27 cellular contexts compared by ENCODE assay signal in the genomic region with DNA sequence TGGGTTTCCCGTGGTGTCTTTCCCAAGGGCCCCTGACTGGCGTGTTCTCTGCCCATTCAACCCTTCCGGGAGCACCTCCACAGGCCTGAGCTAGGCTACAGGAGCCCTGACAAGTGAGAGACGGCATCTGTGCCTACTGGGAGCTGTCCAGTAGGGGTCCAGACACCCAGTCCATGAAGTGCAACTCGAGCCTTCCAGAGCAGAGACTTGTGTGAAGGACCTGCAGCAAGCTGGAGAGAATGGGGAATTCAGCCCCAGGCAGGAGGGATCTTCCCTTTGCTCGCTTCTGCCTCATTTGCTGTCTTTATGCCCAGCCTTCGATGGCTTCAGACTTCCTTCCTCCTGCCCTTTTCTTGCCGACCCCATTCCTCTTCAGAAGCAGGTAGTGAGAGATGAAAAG.
DNase-seq lines count a peak whose midpoint lies in the region; ATAC-seq and TF ChIP-seq lines count a peak whose summit lies in the region.
"Had no signal": no experiment of that assay in that cellular context is flagged by ENCODE, and none has a peak within 500 bp of the region (broad histone marks: within the 10 kb centered on the region; RNA-seq: fewer than 3 reads in every experiment).

No MANE protein-coding gene starts in this region.

- H2BK5ac ChIP-seq in H9 (ENCODE audit: insufficient read length, low read length) = no peak overlapping the region

- H4K20me1 ChIP-seq in H9 (ENCODE audit: control insufficient read depth, insufficient read depth, insufficient read length) = no peaks in the 10 kb centered on the region

- H3K56ac ChIP-seq in H9 (ENCODE audit: insufficient read length, low read depth, low read length) = no peak overlapping the region

- H2BK15ac ChIP-seq in H9 (ENCODE audit: low read depth, low read length) = no peak overlapping the region

- no peak overlapping the region for H3K23ac ChIP-seq in H9 (ENCODE audit: insufficient read length, low read depth, low read length)

- H3K27ac ChIP-seq in H9 (ENCODE audit: insufficient read length, low read depth, low read length) = no peak overlapping the region
- H3K27ac ChIP-seq: 22Rv1, SJCRH30, skin epidermis, thyroid gland had no signal

- H3K27me3 ChIP-seq in H9 (ENCODE audit: insufficient read depth, low read length) = no peaks in the 10 kb centered on the region
- H3K27me3 ChIP-seq: thyroid gland had no signal

- ATAC-seq in left colon = peak; percentile 52
- no peak for ATAC-seq in stimulated activated naive CD8-positive, alpha-beta T cell treated with anti-CD3 and anti-CD28 coated beads, Interleukin-15, Interleukin-2, amounts not matched to agents 100 U/mL and 50 U/mL, for 24 hours
- ATAC-seq: activated CD4-positive, CD25-positive, alpha-beta regulatory T cell treated with anti-CD3 and anti-CD28 coated beads, Interleukin-2, amount 50 U/mL, for 24 hours; activated CD8-positive, alpha-beta T cell treated with anti-CD3 and anti-CD28 coated beads, Interleukin-2, amount 10 ng/mL, durations not matched to agents 7 days and 5 days; activated naive CD4-positive, alpha-beta T cell treated with anti-CD3 and anti-CD28 coated beads, Interleukin-2, amount 50 U/mL, for 72 hours; left ventricle myocardium superior; naive thymus-derived CD4-positive, alpha-beta T cell; stimulated activated naive CD8-positive, alpha-beta T cell treated with anti-CD3 and anti-CD28 coated beads, Interleukin-15, amount 100 ng/mL, for 72 hours had no signal

- H4K8ac ChIP-seq in H9 (replicated peaks; ENCODE audit: insufficient read length, low read depth, low read length) = no peak overlapping the region

- H3K9me3 ChIP-seq in H9 (ENCODE audit: control insufficient read depth, low read depth, low read length) = no peaks in the 10 kb centered on the region
- H3K9me3 ChIP-seq: SJCRH30, thyroid gland had no signal

- no peak overlapping the region for H2AK5ac ChIP-seq in H9 (ENCODE audit: insufficient read length, low read length)

- peak; percentile 16; the same call in 1 of the 3 replicates for TF ChIP-seq CTCF in H9 (conservative IDR thresholded peaks at IDR 0.05)

- no peaks in the 10 kb centered on the region for H3K4me1 Mint-ChIP-seq in H9
- H3K4me1 Mint-ChIP-seq: naive thymus-derived CD4-positive, alpha-beta T cell; stimulated activated naive CD8-positive, alpha-beta T cell treated with anti-CD3 and anti-CD28 coated beads, Interleukin-15, amount 100 ng/mL, for 72 hours had no signal

- no peak overlapping the region for H3K14ac ChIP-seq in H9 (ENCODE audit: insufficient read depth, low read length)

- H3K9me3 Mint-ChIP-seq in H9 = no peaks in the 10 kb centered on the region; a peak in 1 of 5 replicates
- H3K9me3 Mint-ChIP-seq: activated naive CD4-positive, alpha-beta T cell treated with anti-CD3 and anti-CD28 coated beads, Interleukin-2, amount 50 U/mL, for 72 hours; stimulated activated naive CD8-positive, alpha-beta T cell treated with anti-CD3 and anti-CD28 coated beads, Interleukin-15, amount 100 ng/mL, for 72 hours had no signal

- no peak overlapping the region for H2BK12ac ChIP-seq in H9 (ENCODE audit: insufficient read length, low read depth, low read length)

- no CpG with 5 or more reads among the region's 8 CpGs for WGBS in H9 (ENCODE audit: extremely low coverage, insufficient read length, low lambda C conversion rate)

- H3K23me2 ChIP-seq in H9 (ENCODE audit: insufficient read length, low read depth, low read length, poor library complexity, severe bottlenecking) = no peaks in the 10 kb centered on the region

- H3K4me3 Mint-ChIP-seq in H9 = no peak overlapping the region
- H3K4me3 Mint-ChIP-seq: activated CD8-positive, alpha-beta T cell treated with anti-CD3 and anti-CD28 coated beads, Interleukin-2, amount 10 ng/mL, durations not matched to agents 7 days and 5 days; CD4-positive, CD25-positive, alpha-beta regulatory T cell; naive thymus-derived CD4-positive, alpha-beta T cell; stimulated activated naive CD8-positive, alpha-beta T cell treated with anti-CD3 and anti-CD28 coated beads, Interleukin-15, amount 100 ng/mL, for 72 hours had no signal

- H4K91ac ChIP-seq in H9 (ENCODE audit: insufficient read length, low read depth, low read length) = no peak overlapping the region

- H3K79me2 ChIP-seq in H9 (ENCODE audit: insufficient read depth, low read length) = no peaks in the 10 kb centered on the region

- no peak overlapping the region for H2AFZ ChIP-seq in H9 (ENCODE audit: low read length)

- no peak overlapping the region for H3K4me2 ChIP-seq in H9 (ENCODE audit: insufficient read depth, insufficient read length, low read length)

- H3K4ac ChIP-seq in H9 (ENCODE audit: low read depth, low read length) = no peak overlapping the region

- DNase-seq in DMS53 (lab: John Stamatoyannopoulos, UW) = peak; percentile 10
- no peak for DNase-seq in DMS53 treated with DMSO at 0.1 percent for 48 hours (lab: John Stamatoyannopoulos, UW; ENCODE audit: unreplicated experiment)
- DNase-seq in H9 = no peak
- DNase-seq in NCI-H510A treated with DMSO at 0.1 percent for 48 hours (lab: John Stamatoyannopoulos, UW) = peak; percentile 2
- DNase-seq in left colon = no peak
- no peak for DNase-seq in stimulated activated naive CD8-positive, alpha-beta T cell treated with anti-CD3 and anti-CD28 coated beads, Interleukin-15, Interleukin-2, amounts not matched to agents 100 U/mL and 50 U/mL, for 24 hours
- no peak for DNase-seq in DMS 273 (lab: John Stamatoyannopoulos, UW; ENCODE audit: unreplicated experiment)
- DNase-seq in retina = no peak
- DNase-seq: activated CD8-positive, alpha-beta T cell treated with anti-CD3 and anti-CD28 coated beads, Interleukin-2, amount 10 ng/mL, durations not matched to agents 7 days and 5 days; anterior cingulate cortex; CD4-positive, CD25-positive, alpha-beta regulatory T cell; cortex of kidney; HCEC 1CT; hippocampal formation; left ventricle myocardium superior; naive thymus-derived CD4-positive, alpha-beta T cell; NCI-H1436; NCI-H2107; NCI-H526 treated with DMSO at 0.1 percent for 48 hours; occipital lobe; stimulated activated naive CD8-positive, alpha-beta T cell treated with anti-CD3 and anti-CD28 coated beads, Interleukin-15, amount 100 ng/mL, for 72 hours had no signal

- H3K18ac ChIP-seq in H9 (ENCODE audit: insufficient read length, low read depth, low read length) = no peak overlapping the region

- no peak overlapping the region for H4K5ac ChIP-seq in H9 (ENCODE audit: insufficient read length, low read depth, low read length)

- no peaks in the 10 kb centered on the region; the same call in none of the 2 replicates for H3K27me3 Mint-ChIP-seq in H9 (ENCODE audit: low read depth)

- H3K79me1 ChIP-seq in H9 (ENCODE audit: insufficient read depth, low read depth, low read length, poor library complexity, severe bottlenecking) = no peaks in the 10 kb centered on the region

- H3T11ph ChIP-seq in H9 (ENCODE audit: low read length) = no peak overlapping the region

- H2BK120ac ChIP-seq in H9 (ENCODE audit: low read depth, low read length, poor library complexity, severe bottlenecking) = no peak overlapping the region

- no peaks in the 10 kb centered on the region for H3K4me1 ChIP-seq in H9 (ENCODE audit: insufficient read depth, low read length)
- H3K4me1 ChIP-seq: SJCRH30, thyroid gland had no signal

- no peak overlapping the region for H2BK20ac ChIP-seq in H9 (ENCODE audit: low read depth, low read length, poor library complexity, severe bottlenecking)

- H3K27ac Mint-ChIP-seq in H9 = no peak overlapping the region
- H3K27ac Mint-ChIP-seq: activated CD8-positive, alpha-beta T cell treated with anti-CD3 and anti-CD28 coated beads, Interleukin-2, amount 10 ng/mL, durations not matched to agents 7 days and 5 days; activated naive CD4-positive, alpha-beta T cell treated with anti-CD3 and anti-CD28 coated beads, Interleukin-2, amount 50 U/mL, for 72 hours; naive thymus-derived CD4-positive, alpha-beta T cell had no signal

- no peak overlapping the region for H3K9ac ChIP-seq in H9 (ENCODE audit: extremely low read depth, insufficient read length, low read length)

- H3K36me3 Mint-ChIP-seq in H9 (ENCODE audit: insufficient read depth in 1 of 3, low read depth in 3 of 3) = no peaks in the 10 kb centered on the region; a peak in 1 of 7 replicates
- H3K36me3 Mint-ChIP-seq: activated naive CD4-positive, alpha-beta T cell treated with anti-CD3 and anti-CD28 coated beads, Interleukin-2, amount 50 U/mL, for 72 hours; CD4-positive, CD25-positive, alpha-beta regulatory T cell had no signal

- intact Hi-C loops in left colon (cut with DNase I, micrococcal nuclease) = no loop called here

Comparison
In these comparisons a context has a peak if more than half of its experiments do, and no peak if none do; other contexts are left out.
1. DNase-seq: peak in DMS53 (single experiment) and NCI-H510A treated with DMSO at 0.1 percent for 48 hours (single experiment); none in DMS53 treated with DMSO at 0.1 percent for 48 hours (single experiment), H9 (single experiment), left colon (0 of 2), stimulated activated naive CD8-positive, alpha-beta T cell treated with anti-CD3 and anti-CD28 coated beads, Interleukin-15, Interleukin-2, amounts not matched to agents 100 U/mL and 50 U/mL, for 24 hours (single experiment), DMS 273 (single experiment) and retina (single experiment).